35 cellular contexts compared by ENCODE assay signal in the genomic region with DNA sequence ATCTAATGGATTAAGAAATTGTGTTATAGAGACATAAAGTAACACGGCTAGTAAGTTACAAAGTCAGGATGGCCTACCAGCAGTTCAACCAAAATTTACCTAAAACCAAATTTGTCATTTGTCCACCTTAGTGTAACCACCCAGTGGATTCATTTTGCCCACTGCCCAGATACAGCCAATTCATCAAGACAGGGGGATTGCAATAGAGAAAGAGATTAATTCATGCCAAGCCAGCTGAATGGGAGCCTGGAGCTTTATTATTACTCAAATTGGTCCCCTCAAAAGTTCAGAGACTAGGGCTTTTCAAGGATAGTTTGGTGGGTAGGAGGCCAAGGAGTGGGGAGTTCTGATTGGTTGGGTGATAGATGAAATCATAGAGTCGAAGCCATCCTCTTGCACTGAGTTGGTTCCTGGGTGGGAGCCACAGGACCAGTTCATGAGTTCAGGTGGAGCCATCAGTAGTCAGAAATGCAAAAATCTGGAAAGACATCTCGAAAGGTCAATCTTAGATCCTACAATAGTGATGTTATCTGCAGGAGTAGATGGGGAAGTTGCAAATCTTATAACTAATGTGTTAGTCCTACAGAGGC.
"Had no signal": no experiment of that assay in that cellular context is flagged by ENCODE, and none has a peak within 500 bp of the region (broad histone marks: within the 10 kb centered on the region; RNA-seq: fewer than 3 reads in every experiment).

No MANE protein-coding gene starts in this region.

- H3K27me3 ChIP-seq: MG63 had no signal

- H3K4me3 ChIP-seq: MG63 had no signal

- DNase-seq: Karpas-422, Kasumi-1, MG63, MM.1S, MV-4-11, NCI-H1048, NCI-H1092, NCI-H1092 treated with DMSO at 0.1 percent for 48 hours, NCI-H1105, NCI-H1105 treated with DMSO at 0.1 percent for 48 hours, NCI-H1417, NCI-H1417 treated with DMSO at 0.1 percent for 48 hours, NCI-H1436, NCI-H1436 treated with DMSO at 0.1 percent for 48 hours, NCI-H146, NCI-H1694, NCI-H1694 treated with DMSO at 0.1 percent for 48 hours, NCI-H187, NCI-H187 treated with DMSO at 0.1 percent for 48 hours, NCI-H1930, NCI-H2029, NCI-H2029 treated with DMSO at 0.1 percent for 48 hours, NCI-H2081, NCI-H2081 treated with DMSO at 0.1 percent for 48 hours, NCI-H2107, NCI-H2171, NCI-H2171 treated with DMSO at 0.1 percent for 48 hours, NCI-H2227 treated with DMSO at 0.1 percent for 48 hours, NCI-H226, NCI-H345, NCI-H446, NCI-H446 treated with DMSO at 0.1 percent for 48 hours, NCI-H510A, NCI-H510A treated with DMSO at 0.1 percent for 48 hours, NCI-H524 had no signal

- H3K36me3 ChIP-seq: MG63 had no signal
